Comparison of ENCODE assay signal across 1 cellular context in genomic region chr16:78363843-78364242, GRCh38.
TF ChIP-seq lines count a peak whose summit lies in the region.

No MANE protein-coding gene starts in this region.

TF ChIP-seq in GM23338, 12 proteins besides CTCF, POLR2A, EP300 and RAD21 (continued from another document):
- TF ChIP-seq ZNF462 (CRISPR knock-in tag; IDR thresholded peaks at IDR 0.05): no peak
- TF ChIP-seq EZH2phosphoT487 (IDR thresholded peaks at IDR 0.05; ENCODE audit: unreplicated experiment): no peak
- TF ChIP-seq CREB1 (CRISPR knock-in tag; IDR thresholded peaks at IDR 0.05; ENCODE audit: low read depth): no peak
- TF ChIP-seq NANOG (IDR thresholded peaks at IDR 0.05; ENCODE audit: borderline replicate concordance): no peak
- TF ChIP-seq JUNB (IDR thresholded peaks at IDR 0.05; ENCODE audit: unreplicated experiment): no peak
- no peak for TF ChIP-seq ZNF114 (CRISPR knock-in tag; IDR thresholded peaks at IDR 0.05)
